8 cellular contexts compared by ENCODE assay signal in the genomic region with DNA sequence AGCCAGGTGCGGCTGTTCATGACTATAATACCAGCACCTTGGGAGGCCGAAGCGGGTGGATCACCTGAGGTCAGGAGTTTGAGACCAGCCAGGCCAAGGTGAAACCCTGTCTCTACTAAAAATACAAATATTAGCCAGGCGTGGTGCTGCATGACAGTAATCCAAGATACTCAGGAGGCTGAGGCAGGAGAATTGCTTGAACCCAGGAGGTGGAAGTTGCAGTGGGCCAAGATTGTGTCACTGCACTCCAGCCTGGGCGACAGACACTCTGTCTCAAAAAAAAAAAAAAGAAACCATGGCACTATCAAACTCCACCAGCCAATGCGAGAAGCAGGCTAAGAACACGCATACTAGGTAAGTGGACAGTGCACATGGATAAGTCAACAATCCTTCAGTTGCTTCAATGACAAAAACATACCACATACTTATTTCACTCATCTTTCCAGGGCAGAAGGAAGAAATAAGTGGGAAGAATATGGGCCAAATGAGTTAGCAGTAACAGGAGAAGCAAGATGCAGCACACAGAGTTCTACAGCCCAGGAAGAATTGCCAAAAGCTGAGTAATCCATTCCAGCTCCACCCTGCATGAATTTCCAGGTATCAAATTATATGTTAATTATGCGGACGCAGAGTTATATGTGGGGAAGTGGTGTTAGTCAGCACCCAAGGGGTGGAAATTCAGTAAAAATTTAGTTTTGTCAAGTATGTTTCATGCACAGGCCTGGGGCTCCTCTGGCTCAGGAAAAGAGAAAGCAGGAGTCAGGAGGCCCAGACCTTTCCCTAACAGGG. TPM values are rescaled to one million over a fixed set of nuclear protein-coding genes. Genes with fewer than 3 reads are reported as not detected.
DNase-seq lines count a peak whose midpoint lies in the region; ATAC-seq, FAIRE-seq and TF ChIP-seq lines count a peak whose summit lies in the region.

No MANE protein-coding gene starts in this region.

- TF ChIP-seq POLR2A in A549 (IDR thresholded peaks at IDR 0.05; ENCODE audit: low read length), result no peak

- H3K36me3 ChIP-seq in WERI-Rb-1, result no peaks in the 10 kb centered on the region

- TF ChIP-seq EP300 in A549 (IDR thresholded peaks at IDR 0.05), result no peak

- TF ChIP-seq RAD21 in A549 (conservative IDR thresholded peaks at IDR 0.05 in 1 of 2, IDR thresholded peaks at IDR 0.05 in 1 of 2), result no peak

- H3K4me2 ChIP-seq in A549, result peak overlapping the region; percentile 52

- no peak for FAIRE-seq in A549 (lab: Jason Lieb, UNC)

- no peak for TF ChIP-seq CTCF in A549 (IDR thresholded peaks at IDR 0.05)
- no peak for TF ChIP-seq CTCF in LNCaP clone FGC (IDR thresholded peaks at IDR 0.05; ENCODE audit: control insufficient read depth, extremely low read depth, insufficient read depth)
- no peak for TF ChIP-seq CTCF in WERI-Rb-1 (IDR thresholded peaks at IDR 0.05; ENCODE audit: low read depth, low read length)

- POLR2A ChIA-PET in A549 (lab: Yijun Ruan, JAX), result no interaction called here

- H3K27ac ChIP-seq in A549, result peak overlapping the region; percentile 53 to 68; a peak in 5 of 6 replicates
- no peak overlapping the region for H3K27ac ChIP-seq in WERI-Rb-1

- H3K27me3 ChIP-seq in WERI-Rb-1 (ENCODE audit: insufficient read depth, low read depth, severe bottlenecking), result no peaks in the 10 kb centered on the region

- WGBS in A549 (ENCODE audit: missing lambda C conversion rate), result 79% methylated on average over 9 of the region's 9 CpGs

- CTCF ChIA-PET in A549 (lab: Yijun Ruan, JAX), result interaction anchor here (0.7 to 1.6 kb wide), 3 partner anchors 13 to 157 kb away, joined by 3 to 4 read pairs (median 3); no protein-coding TSS in a partner anchor

- no peaks in the 10 kb centered on the region for H3K9me3 ChIP-seq in A549
- H3K9me3 ChIP-seq in WERI-Rb-1 (ENCODE audit: severe bottlenecking), result no peaks in the 10 kb centered on the region

- ATAC-seq in A549 (peak; percentile 33 to 42; a peak in 5 of 6 replicates), HG03354 (IDR thresholded peaks at IDR 0.05; ENCODE audit: poor library complexity, severe bottlenecking, unreplicated experiment) (no peak)

- H3K4me3 ChIP-seq in A549 (no peak overlapping the region), LNCaP clone FGC (ENCODE audit: low read depth, low read length) (peak overlapping the region; percentile 33), WERI-Rb-1 (ENCODE audit: low read depth, low read length) (no peak overlapping the region)

- DNase-seq in A549 (ENCODE audit: low read depth in 1 of 2, low spot score in 1 of 2), result no peak
- peak; percentile 77 for DNase-seq in LNCaP clone FGC (ENCODE audit: low read depth)
- DNase-seq in dermis blood vessel endothelial cell, result peak; percentile 42
- DNase-seq in myocyte (ENCODE audit: low read depth), result peak; percentile 78
- DNase-seq in WERI-Rb-1, result no peak
- no peak for DNase-seq in NCI-H187 (lab: John Stamatoyannopoulos, UW)
- no peak for DNase-seq in hippocampal formation (lab: John Stamatoyannopoulos, UW)

- H3K4me1 ChIP-seq in A549, result peaks cover 55% of the 10 kb centered on the region

TF ChIP-seq in A549, 52 proteins besides CTCF, POLR2A, EP300 and RAD21:
- no peak for TF ChIP-seq GATA3 (IDR thresholded peaks at IDR 0.05; ENCODE audit: borderline replicate concordance)
- no peak for TF ChIP-seq PHF8 (IDR thresholded peaks at IDR 0.05; ENCODE audit: borderline replicate concordance, low read depth)
- TF ChIP-seq HEYL (CRISPR knock-in tag; IDR thresholded peaks at IDR 0.05), result no peak
- no peak for TF ChIP-seq JUN (IDR thresholded peaks at IDR 0.05)
- no peak for TF ChIP-seq ZC3H11A (IDR thresholded peaks at IDR 0.05)
- TF ChIP-seq ZSCAN20 (CRISPR knock-in tag; IDR thresholded peaks at IDR 0.05), result no peak
- TF ChIP-seq RFX5 (IDR thresholded peaks at IDR 0.05), result no peak
- TF ChIP-seq, protein P1, sequence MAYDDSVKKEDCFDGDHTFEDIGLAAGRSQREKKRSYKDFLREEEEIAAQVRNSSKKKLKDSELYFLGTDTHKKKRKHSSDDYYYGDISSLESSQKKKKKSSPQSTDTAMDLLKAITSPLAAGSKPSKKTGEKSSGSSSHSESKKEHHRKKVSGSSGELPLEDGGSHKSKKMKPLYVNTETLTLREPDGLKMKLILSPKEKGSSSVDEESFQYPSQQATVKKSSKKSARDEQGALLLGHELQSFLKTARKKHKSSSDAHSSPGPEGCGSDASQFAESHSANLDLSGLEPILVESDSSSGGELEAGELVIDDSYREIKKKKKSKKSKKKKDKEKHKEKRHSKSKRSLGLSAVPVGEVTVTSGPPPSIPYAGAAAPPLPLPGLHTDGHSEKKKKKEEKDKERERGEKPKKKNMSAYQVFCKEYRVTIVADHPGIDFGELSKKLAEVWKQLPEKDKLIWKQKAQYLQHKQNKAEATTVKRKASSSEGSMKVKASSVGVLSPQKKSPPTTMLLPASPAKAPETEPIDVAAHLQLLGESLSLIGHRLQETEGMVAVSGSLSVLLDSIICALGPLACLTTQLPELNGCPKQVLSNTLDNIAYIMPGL (CRISPR knock-in tag; IDR thresholded peaks at IDR 0.05; ENCODE audit: borderline replicate concordance), result no peak
- TF ChIP-seq, protein P2, sequence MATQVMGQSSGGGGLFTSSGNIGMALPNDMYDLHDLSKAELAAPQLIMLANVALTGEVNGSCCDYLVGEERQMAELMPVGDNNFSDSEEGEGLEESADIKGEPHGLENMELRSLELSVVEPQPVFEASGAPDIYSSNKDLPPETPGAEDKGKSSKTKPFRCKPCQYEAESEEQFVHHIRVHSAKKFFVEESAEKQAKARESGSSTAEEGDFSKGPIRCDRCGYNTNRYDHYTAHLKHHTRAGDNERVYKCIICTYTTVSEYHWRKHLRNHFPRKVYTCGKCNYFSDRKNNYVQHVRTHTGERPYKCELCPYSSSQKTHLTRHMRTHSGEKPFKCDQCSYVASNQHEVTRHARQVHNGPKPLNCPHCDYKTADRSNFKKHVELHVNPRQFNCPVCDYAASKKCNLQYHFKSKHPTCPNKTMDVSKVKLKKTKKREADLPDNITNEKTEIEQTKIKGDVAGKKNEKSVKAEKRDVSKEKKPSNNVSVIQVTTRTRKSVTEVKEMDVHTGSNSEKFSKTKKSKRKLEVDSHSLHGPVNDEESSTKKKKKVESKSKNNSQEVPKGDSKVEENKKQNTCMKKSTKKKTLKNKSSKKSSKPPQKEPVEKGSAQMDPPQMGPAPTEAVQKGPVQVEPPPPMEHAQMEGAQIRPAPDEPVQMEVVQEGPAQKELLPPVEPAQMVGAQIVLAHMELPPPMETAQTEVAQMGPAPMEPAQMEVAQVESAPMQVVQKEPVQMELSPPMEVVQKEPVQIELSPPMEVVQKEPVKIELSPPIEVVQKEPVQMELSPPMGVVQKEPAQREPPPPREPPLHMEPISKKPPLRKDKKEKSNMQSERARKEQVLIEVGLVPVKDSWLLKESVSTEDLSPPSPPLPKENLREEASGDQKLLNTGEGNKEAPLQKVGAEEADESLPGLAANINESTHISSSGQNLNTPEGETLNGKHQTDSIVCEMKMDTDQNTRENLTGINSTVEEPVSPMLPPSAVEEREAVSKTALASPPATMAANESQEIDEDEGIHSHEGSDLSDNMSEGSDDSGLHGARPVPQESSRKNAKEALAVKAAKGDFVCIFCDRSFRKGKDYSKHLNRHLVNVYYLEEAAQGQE (IDR thresholded peaks at IDR 0.05), result no peak

RNA-seq across cellular contexts. Expression of a gene that starts 58.5 kb away (rescaled TPM):
- polyA plus RNA-seq in A549 (2011; rRNA removed), result 6.5 and 11.0 TPM in 2 replicates
- 2.9 and 4.0 TPM in 2 replicates for polyA plus RNA-seq in A549 (2012; cell fraction: cytosol; rRNA removed)
- 4.6 and 5.1 TPM in 2 replicates for polyA plus RNA-seq in A549 (2012; cell fraction: nucleus; rRNA removed)
- polyA plus RNA-seq in A549 (2017; fragmentation: RNase III; extraction: RNeasy Plus Mini Kit Qiagen cat#74134 plus additional on column Dnase treatment), result 3.9 to 4.0 TPM (median 3.9 TPM) in 3 replicates
- 25.9 and 28.7 TPM in 2 replicates for polyA minus RNA-seq in A549 (2011; rRNA and poly(A)+ RNA removed)
- 5.6 and 9.1 TPM in 2 replicates for total RNA-seq in dermis blood vessel endothelial cell
- 3.6 and 4.1 TPM in 2 replicates for total RNA-seq in myocyte
- 8.1 TPM for polyA plus RNA-seq in myocyte (2012)

Comparison
In these comparisons a context has a peak if more than half of its experiments do, and no peak if none do; other contexts are left out.
1. DNase-seq: peak in LNCaP clone FGC (single experiment), dermis blood vessel endothelial cell (single experiment) and myocyte (single experiment); none in A549 (0 of 2), WERI-Rb-1 (single experiment), NCI-H187 (0 of 2) and hippocampal formation (0 of 2).